Comparison of ENCODE assay signal across 1 cellular context in genomic region chr12:112839386-112839972, GRCh38.
TF ChIP-seq lines count a peak whose summit lies in the region.

No MANE protein-coding gene starts in this region.

TF ChIP-seq in H1, 55 proteins besides CTCF, POLR2A, EP300 and RAD21:
- TF ChIP-seq TEAD4 (IDR thresholded peaks at IDR 0.05; ENCODE audit: low read depth, low read length), result peak; percentile 9; the same call in 1 of the 2 replicates
- TF ChIP-seq, protein P1, sequence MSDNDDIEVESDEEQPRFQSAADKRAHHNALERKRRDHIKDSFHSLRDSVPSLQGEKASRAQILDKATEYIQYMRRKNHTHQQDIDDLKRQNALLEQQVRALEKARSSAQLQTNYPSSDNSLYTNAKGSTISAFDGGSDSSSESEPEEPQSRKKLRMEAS (IDR thresholded peaks at IDR 0.05), result no peak
